12 cellular contexts compared by ENCODE assay signal in the genomic region with DNA sequence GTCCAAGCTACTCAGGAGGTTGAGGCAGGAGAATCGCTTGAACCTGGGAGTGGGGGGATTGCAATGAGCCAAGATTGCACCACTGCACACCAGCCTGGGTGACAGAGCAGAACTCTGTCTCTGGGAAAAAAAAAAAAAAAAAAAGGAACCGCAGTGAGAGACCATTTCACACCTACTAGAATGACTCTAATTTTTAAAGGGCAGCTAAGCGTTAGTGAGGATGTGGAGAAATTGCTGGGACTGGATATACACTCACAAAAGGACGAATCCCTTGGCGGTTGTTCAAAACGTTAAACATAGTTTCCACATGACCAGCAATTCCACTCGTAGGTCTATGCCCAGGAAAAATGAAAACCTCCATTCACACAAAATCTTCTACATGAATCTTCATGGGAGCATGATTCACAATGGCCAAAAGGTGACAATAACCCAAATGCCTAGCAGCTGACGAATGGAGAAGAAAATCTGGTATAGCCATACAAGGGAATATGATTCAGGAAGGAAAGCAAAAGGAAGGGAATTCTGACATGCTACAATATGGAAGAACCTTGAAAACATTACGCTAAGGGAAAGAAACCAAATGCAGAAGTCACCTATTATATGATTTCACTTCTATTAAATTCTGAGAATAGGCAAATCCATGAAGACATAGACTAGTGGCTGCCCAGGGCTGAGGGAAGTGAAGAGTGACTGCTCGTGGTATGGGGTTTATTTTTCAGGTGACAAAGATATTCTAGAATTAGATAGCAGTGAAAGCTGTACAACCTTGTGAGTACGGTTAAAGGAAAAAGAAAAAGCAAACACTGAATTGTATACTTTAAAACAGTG.
DNase-seq lines count a peak whose midpoint lies in the region; ATAC-seq and TF ChIP-seq lines count a peak whose summit lies in the region.
"Had no signal": no experiment of that assay in that cellular context is flagged by ENCODE, and none has a peak within 500 bp of the region (broad histone marks: within the 10 kb centered on the region; RNA-seq: fewer than 3 reads in every experiment).

No MANE protein-coding gene starts in this region.

- no peaks in the 10 kb centered on the region for H4K20me1 ChIP-seq in OCI-LY3 (ENCODE audit: insufficient read depth, low read length)

- H3K36me3 ChIP-seq in OCI-LY3 (replicated peaks; ENCODE audit: low read depth, low read length) = no peaks in the 10 kb centered on the region
- no peaks in the 10 kb centered on the region for H3K36me3 ChIP-seq in upper lobe of left lung
- H3K36me3 ChIP-seq: colonic mucosa, WERI-Rb-1 had no signal

- no peak overlapping the region for H3K27ac ChIP-seq in OCI-LY3 (ENCODE audit: low read length)
- H3K27ac ChIP-seq in upper lobe of left lung = peak overlapping the region in 1 of 4 donors; percentile 40
- H3K27ac ChIP-seq: colonic mucosa, WERI-Rb-1 had no signal

- H3K4me2 ChIP-seq in OCI-LY3 (ENCODE audit: low read length) = peak overlapping the region; percentile 55

- H3K27me3 Mint-ChIP-seq in T-helper 1 cell treated with Interleukin-12 subunit alpha and Interleukin-12 subunit beta and Interleukin-4 antibody, amounts not matched to agents 30 μg/mL and 1 μg/mL, for 36 hours (ENCODE audit: low read depth) = no peaks in the 10 kb centered on the region
- H3K27me3 Mint-ChIP-seq in stimulated activated memory B cell treated with anti-CD40 and anti-IgM and Interleukin-4, amounts not matched to agents 10 μg/mL and 1 μg/mL and 100 μg/mL, for 72 hours = no peaks in the 10 kb centered on the region

- H3K9me3 ChIP-seq in OCI-LY3 (ENCODE audit: insufficient read depth, low read length) (no peaks in the 10 kb centered on the region), upper lobe of left lung (no peaks in the 10 kb centered on the region)
- H3K9me3 ChIP-seq: colonic mucosa had no signal

- peak overlapping the region; percentile 21 for H3K4me3 Mint-ChIP-seq in T-helper 1 cell treated with Interleukin-12 subunit alpha and Interleukin-12 subunit beta and Interleukin-4 antibody, amounts not matched to agents 30 μg/mL and 1 μg/mL, for 36 hours
- H3K4me3 Mint-ChIP-seq in stimulated activated memory B cell treated with anti-CD40 and anti-IgM and Interleukin-4, amounts not matched to agents 10 μg/mL and 1 μg/mL and 100 μg/mL, for 72 hours = no peak overlapping the region

- H3K27me3 ChIP-seq in OCI-LY3 (ENCODE audit: low read depth, low read length) (peaks cover 55% of the 10 kb centered on the region), upper lobe of left lung (no peaks in the 10 kb centered on the region)
- H3K27me3 ChIP-seq: colonic mucosa had no signal

- peaks cover 70% of the 10 kb centered on the region for H3K4me1 Mint-ChIP-seq in T-helper 1 cell treated with Interleukin-12 subunit alpha and Interleukin-12 subunit beta and Interleukin-4 antibody, amounts not matched to agents 30 μg/mL and 1 μg/mL, for 36 hours (ENCODE audit: low read depth)
- peaks cover 74% of the 10 kb centered on the region for H3K4me1 Mint-ChIP-seq in stimulated activated memory B cell treated with anti-CD40 and anti-IgM and Interleukin-4, amounts not matched to agents 10 μg/mL and 1 μg/mL and 100 μg/mL, for 72 hours

- 74 to 80% methylated on average over 11 of the region's 11 CpGs for WGBS in upper lobe of left lung, 2 donors

- H2AFZ ChIP-seq in OCI-LY3 (ENCODE audit: low read depth, low read length) = no peak overlapping the region

- H3K9ac ChIP-seq in OCI-LY3 (ENCODE audit: low read length) = no peak overlapping the region

- H3K4me1 ChIP-seq in OCI-LY3 (ENCODE audit: low read length) (peaks cover 58% of the 10 kb centered on the region), upper lobe of left lung (peaks cover 31 to 48% (median 35%) of the 10 kb centered on the region in 4 donors)

- no peak for TF ChIP-seq CTCF in OCI-LY3 (IDR thresholded peaks at IDR 0.05; ENCODE audit: low read depth, low read length)
- no peak for TF ChIP-seq CTCF in upper lobe of left lung (IDR thresholded peaks at IDR 0.05)

- H3K27ac Mint-ChIP-seq in T-helper 1 cell treated with Interleukin-12 subunit alpha and Interleukin-12 subunit beta and Interleukin-4 antibody, amounts not matched to agents 30 μg/mL and 1 μg/mL, for 36 hours = peak overlapping the region; percentile 78
- no peak overlapping the region for H3K27ac Mint-ChIP-seq in stimulated activated memory B cell treated with anti-CD40 and anti-IgM and Interleukin-4, amounts not matched to agents 10 μg/mL and 1 μg/mL and 100 μg/mL, for 72 hours

- H3K9me3 Mint-ChIP-seq in T-helper 1 cell treated with Interleukin-12 subunit alpha and Interleukin-12 subunit beta and Interleukin-4 antibody, amounts not matched to agents 30 μg/mL and 1 μg/mL, for 36 hours = no peaks in the 10 kb centered on the region
- peaks cover 3% of the 10 kb centered on the region for H3K9me3 Mint-ChIP-seq in stimulated activated memory B cell treated with anti-CD40 and anti-IgM and Interleukin-4, amounts not matched to agents 10 μg/mL and 1 μg/mL and 100 μg/mL, for 72 hours

- H3K36me3 Mint-ChIP-seq in T-helper 1 cell treated with Interleukin-12 subunit alpha and Interleukin-12 subunit beta and Interleukin-4 antibody, amounts not matched to agents 30 μg/mL and 1 μg/mL, for 36 hours (ENCODE audit: low read depth) = peaks cover 9% of the 10 kb centered on the region
- H3K36me3 Mint-ChIP-seq in stimulated activated memory B cell treated with anti-CD40 and anti-IgM and Interleukin-4, amounts not matched to agents 10 μg/mL and 1 μg/mL and 100 μg/mL, for 72 hours = peaks cover 10% of the 10 kb centered on the region

- TF ChIP-seq EP300 in upper lobe of left lung (IDR thresholded peaks at IDR 0.05) = no peak

- H3K4me3 ChIP-seq in OCI-LY3 (ENCODE audit: low read length) = peak overlapping the region; percentile 28; the same call in 1 of the 2 replicates
- H3K4me3 ChIP-seq in upper lobe of left lung = no peak overlapping the region
- H3K4me3 ChIP-seq: colonic mucosa had no signal

- H3K79me2 ChIP-seq in OCI-LY3 (ENCODE audit: low read length) = no peaks in the 10 kb centered on the region

- DNase-seq in T-helper 1 cell (no peak), dedifferentiated amniotic fluid mesenchymal stem cell (ENCODE audit: extremely low spot score) (peak; percentile 65), NCI-H345 treated with DMSO at 0.1 percent for 48 hours (lab: John Stamatoyannopoulos, UW; ENCODE audit: unreplicated experiment) (no peak), upper lobe of left lung (no peak)
- no peak for DNase-seq in stimulated activated CD4-positive, alpha-beta T cell treated with anti-CD3 and anti-CD28 coated beads, Interleukin-1b, Interleukin-23, amount 100 ng/mL, for 48 hours
- DNase-seq: ACHN, colonic mucosa, kidney glomerular epithelial cell, WERI-Rb-1 had no signal

- no peak for TF ChIP-seq POLR2A in upper lobe of left lung (IDR thresholded peaks at IDR 0.05)

- peak; percentile 54 for ATAC-seq in stimulated activated memory B cell treated with anti-CD40 and anti-IgM and Interleukin-4, amounts not matched to agents 10 μg/mL and 1 μg/mL and 100 μg/mL, for 72 hours
- ATAC-seq in upper lobe of left lung (ENCODE audit: low FRiP score in 2 of 2) = no peak
